In the genomic region with DNA sequence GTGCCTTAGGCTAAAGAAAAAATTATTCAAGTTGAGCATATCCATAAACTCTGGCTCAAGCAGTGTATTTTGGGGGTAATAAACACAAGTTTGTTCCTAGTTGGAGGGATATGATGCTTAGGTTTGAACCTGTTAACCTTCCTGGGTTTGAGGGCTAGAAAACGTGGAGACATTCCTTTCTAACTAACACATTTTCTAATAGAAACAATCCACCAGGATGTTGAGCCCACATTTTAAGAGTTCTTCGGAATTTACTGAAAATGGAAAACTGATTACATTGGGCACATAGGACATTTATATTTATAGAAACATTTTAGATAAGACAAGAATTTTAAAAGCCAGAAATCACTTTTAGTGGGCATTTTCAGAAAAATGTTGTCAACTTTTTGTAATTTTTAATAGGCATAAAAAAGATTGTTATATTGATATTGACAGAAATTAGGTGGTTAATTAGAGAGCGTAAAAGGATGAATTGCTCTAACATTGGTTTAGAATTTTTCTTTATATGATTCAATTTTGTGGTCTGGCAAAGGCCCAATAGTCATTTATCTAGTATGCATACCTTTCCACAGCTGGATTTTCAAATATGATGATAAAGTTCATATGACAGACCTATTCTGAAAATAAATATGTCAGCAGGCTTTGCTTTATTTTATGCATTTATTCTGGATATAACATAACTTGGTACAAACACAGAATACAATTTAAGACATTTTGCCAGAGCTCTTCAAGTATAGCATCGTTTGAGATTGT, we compare ENCODE assay signal across 15 cellular contexts.
"Had no signal": no experiment of that assay in that cellular context is flagged by ENCODE, and none has a peak within 500 bp of the region (broad histone marks: within the 10 kb centered on the region; RNA-seq: fewer than 3 reads in every experiment).

No MANE protein-coding gene starts in this region.

- H3K27me3 Mint-ChIP-seq: activated CD4-positive, alpha-beta memory T cell treated with anti-CD3 and anti-CD28 coated beads, Interleukin-2, amount 10 ng/mL, durations not matched to agents 7 days and 5 days; activated CD4-positive, alpha-beta T cell treated with anti-CD3 and anti-CD28 coated beads for 36 hours; activated naive CD4-positive, alpha-beta T cell treated with anti-CD3 and anti-CD28 coated beads, Interleukin-2, amount 50 U/mL, for 24 hours; naive thymus-derived CD8-positive, alpha-beta T cell; stimulated activated memory B cell treated with anti-CD40 and anti-IgM and Interleukin-4, amounts not matched to agents 10 μg/mL and 1 μg/mL and 100 μg/mL, for 72 hours had no signal

- H3K9me3 ChIP-seq: esophagus muscularis mucosa, gastrocnemius medialis, heart right ventricle had no signal

- H3K27ac ChIP-seq: dorsolateral prefrontal cortex, esophagus muscularis mucosa, gastrocnemius medialis, heart right ventricle had no signal

- H3K4me1 ChIP-seq: esophagus muscularis mucosa, gastrocnemius medialis, heart right ventricle had no signal

- H3K27ac Mint-ChIP-seq: activated CD4-positive, alpha-beta memory T cell treated with anti-CD3 and anti-CD28 coated beads, Interleukin-2, amount 10 ng/mL, durations not matched to agents 7 days and 5 days; activated CD4-positive, alpha-beta T cell treated with anti-CD3 and anti-CD28 coated beads for 36 hours; activated naive CD4-positive, alpha-beta T cell treated with anti-CD3 and anti-CD28 coated beads, Interleukin-2, amount 50 U/mL, for 24 hours; naive thymus-derived CD8-positive, alpha-beta T cell; stimulated activated memory B cell treated with anti-CD40 and anti-IgM and Interleukin-4, amounts not matched to agents 10 μg/mL and 1 μg/mL and 100 μg/mL, for 72 hours; T-helper 1 cell treated with Interleukin-12 subunit alpha and Interleukin-12 subunit beta and Interleukin-4 antibody, amounts not matched to agents 30 μg/mL and 1 μg/mL, for 36 hours had no signal

- H3K4me3 ChIP-seq: dorsolateral prefrontal cortex, esophagus muscularis mucosa, gastrocnemius medialis, heart right ventricle had no signal

- H3K4me1 Mint-ChIP-seq: activated CD4-positive, alpha-beta memory T cell treated with anti-CD3 and anti-CD28 coated beads, Interleukin-2, amount 10 ng/mL, durations not matched to agents 7 days and 5 days; activated CD4-positive, alpha-beta T cell treated with anti-CD3 and anti-CD28 coated beads for 36 hours; activated naive CD4-positive, alpha-beta T cell treated with anti-CD3 and anti-CD28 coated beads, Interleukin-2, amount 50 U/mL, for 24 hours; naive thymus-derived CD8-positive, alpha-beta T cell; stimulated activated memory B cell treated with anti-CD40 and anti-IgM and Interleukin-4, amounts not matched to agents 10 μg/mL and 1 μg/mL and 100 μg/mL, for 72 hours had no signal

- H3K9me3 Mint-ChIP-seq: activated CD4-positive, alpha-beta memory T cell treated with anti-CD3 and anti-CD28 coated beads, Interleukin-2, amount 10 ng/mL, durations not matched to agents 7 days and 5 days; activated naive CD4-positive, alpha-beta T cell treated with anti-CD3 and anti-CD28 coated beads, Interleukin-2, amount 50 U/mL, for 24 hours; activated T-cell treated with anti-CD3 and anti-CD28 coated beads, Interleukin-2, amount 50 U/mL, for 4 hours; naive thymus-derived CD8-positive, alpha-beta T cell; stimulated activated memory B cell treated with anti-CD40 and anti-IgM and Interleukin-4, amounts not matched to agents 10 μg/mL and 1 μg/mL and 100 μg/mL, for 72 hours; T-helper 1 cell treated with Interleukin-12 subunit alpha and Interleukin-12 subunit beta and Interleukin-4 antibody, amounts not matched to agents 30 μg/mL and 1 μg/mL, for 36 hours had no signal

- H3K4me3 Mint-ChIP-seq: activated CD4-positive, alpha-beta memory T cell treated with anti-CD3 and anti-CD28 coated beads, Interleukin-2, amount 10 ng/mL, durations not matched to agents 7 days and 5 days; activated CD4-positive, alpha-beta T cell treated with anti-CD3 and anti-CD28 coated beads for 36 hours; activated naive CD4-positive, alpha-beta T cell treated with anti-CD3 and anti-CD28 coated beads, Interleukin-2, amount 50 U/mL, for 24 hours; activated T-cell treated with anti-CD3 and anti-CD28 coated beads, Interleukin-2, amount 50 U/mL, for 4 hours; naive thymus-derived CD8-positive, alpha-beta T cell; stimulated activated memory B cell treated with anti-CD40 and anti-IgM and Interleukin-4, amounts not matched to agents 10 μg/mL and 1 μg/mL and 100 μg/mL, for 72 hours; T-helper 1 cell treated with Interleukin-12 subunit alpha and Interleukin-12 subunit beta and Interleukin-4 antibody, amounts not matched to agents 30 μg/mL and 1 μg/mL, for 36 hours had no signal

- DNase-seq: activated CD4-positive, alpha-beta memory T cell treated with anti-CD3 and anti-CD28 coated beads, Interleukin-2, amount 10 ng/mL, durations not matched to agents 7 days and 5 days; activated CD4-positive, alpha-beta T cell treated with anti-CD3 and anti-CD28 coated beads for 36 hours; activated effector memory CD4-positive, alpha-beta T cell treated with Interleukin-2 at 50 U/mL for 16 hours; activated T-cell treated with anti-CD3 and anti-CD28 coated beads, Interleukin-2, amount 50 U/mL, for 4 hours; amniotic stem cell; dorsolateral prefrontal cortex; gastrocnemius medialis; heart right ventricle; naive thymus-derived CD8-positive, alpha-beta T cell; retina; stimulated activated CD4-positive, alpha-beta T cell treated with anti-CD3 and anti-CD28 coated beads, Interleukin-2, amount 100 ng/mL, for 48 hours had no signal

- H3K36me3 Mint-ChIP-seq: naive thymus-derived CD8-positive, alpha-beta T cell had no signal

- ATAC-seq: activated CD4-positive, alpha-beta T cell treated with anti-CD3 and anti-CD28 coated beads for 36 hours; activated T-cell treated with anti-CD3 and anti-CD28 coated beads, Interleukin-2, amount 50 U/mL, for 4 hours; gastrocnemius medialis; heart right ventricle; naive thymus-derived CD8-positive, alpha-beta T cell; stimulated activated memory B cell treated with anti-CD40 and anti-IgM and Interleukin-4, amounts not matched to agents 10 μg/mL and 1 μg/mL and 100 μg/mL, for 72 hours had no signal

- H3K27me3 ChIP-seq: dorsolateral prefrontal cortex, esophagus muscularis mucosa, gastrocnemius medialis, heart right ventricle had no signal
